8 cellular contexts compared by ENCODE assay signal in the genomic region with DNA sequence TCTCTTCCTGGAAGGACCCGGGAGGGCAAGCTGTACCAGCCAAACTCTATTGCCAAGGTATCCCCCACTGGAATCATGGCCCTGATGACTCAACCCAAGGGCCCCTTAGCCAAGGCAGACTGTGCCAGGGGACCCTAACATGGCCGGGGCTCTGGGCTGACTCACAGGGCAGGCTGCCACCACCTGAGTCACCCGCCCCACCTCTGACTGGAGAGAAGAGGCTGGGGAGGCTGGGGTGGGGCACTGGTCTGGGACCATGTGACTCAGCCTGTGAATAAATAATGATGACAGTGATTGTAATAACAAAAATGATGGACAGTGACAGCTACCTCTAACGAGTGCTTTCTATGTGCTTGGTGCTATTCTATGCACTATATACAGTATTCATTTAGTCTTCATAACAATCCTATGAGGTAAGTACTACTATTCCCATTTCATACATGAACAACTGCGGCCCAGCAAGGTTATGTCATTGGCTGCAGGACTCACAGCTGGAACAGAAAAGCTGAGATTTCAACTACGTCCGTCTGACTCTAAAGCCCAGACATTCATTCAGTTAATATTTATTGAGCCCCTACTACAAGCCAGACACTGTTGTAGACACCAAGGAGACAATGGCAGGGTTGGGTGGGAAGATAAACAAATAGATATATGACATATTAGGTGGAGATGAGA.
DNase-seq lines count a peak whose midpoint lies in the region; ATAC-seq and TF ChIP-seq lines count a peak whose summit lies in the region.

No MANE protein-coding gene starts in this region.

- H3K36me3 ChIP-seq in transverse colon: no peaks in the 10 kb centered on the region

- H3K4me3 ChIP-seq in astrocyte of the spinal cord (ENCODE audit: low read depth, low read length) (no peak overlapping the region), transverse colon (no peak overlapping the region)

- ATAC-seq in GM18868 (IDR thresholded peaks at IDR 0.05; ENCODE audit: unreplicated experiment): no peak

- no peak for TF ChIP-seq EP300 in transverse colon (IDR thresholded peaks at IDR 0.05; ENCODE audit: low read depth)

- in situ Hi-C loops in astrocyte of the spinal cord (cut with HindIII; ENCODE audit: low sequenced_read_pairs) (no loop called here), transverse colon (cut with MboI; ENCODE audit: low pct_ligation_motif_present in 1 of 4, low pct_unique_long_range_greater_than_20kb in 1 of 4, low sequenced_read_pairs in 3 of 4) (no loop called here)

- no peak for TF ChIP-seq POLR2A in transverse colon (IDR thresholded peaks at IDR 0.05)

- intact Hi-C loops in transverse colon (cut with DNase I; ENCODE audit: low total_unique reads): no loop called here

- peak overlapping the region in 2 of 4 donors; percentile 44 to 53 for H3K27ac ChIP-seq in transverse colon

- peaks cover 12 to 27% (median 21%) of the 10 kb centered on the region in 4 donors for H3K4me1 ChIP-seq in transverse colon

- no peaks in the 10 kb centered on the region for H3K9me3 ChIP-seq in transverse colon

- DNase-seq in DMS53 (lab: John Stamatoyannopoulos, UW): peak; percentile 13
- no peak for DNase-seq in DMS53 treated with DMSO at 0.1 percent for 48 hours (lab: John Stamatoyannopoulos, UW; ENCODE audit: unreplicated experiment)
- peak; percentile 71 for DNase-seq in astrocyte of the spinal cord (ENCODE audit: low read depth, low spot score)
- DNase-seq in iris pigment epithelial cell (ENCODE audit: low read depth): peak; percentile 36
- peak; percentile 82 for DNase-seq in transverse colon
- no peak for DNase-seq in NCI-H2227 treated with DMSO at 0.1 percent for 48 hours (lab: John Stamatoyannopoulos, UW)
- no peak for DNase-seq in COLO829 (ENCODE audit: low spot score)

- 60 to 81% methylated on average over 4 to 7 of the region's 7 CpGs for WGBS in transverse colon (ENCODE audit: low coverage in 1 of 2), 2 donors

- TF ChIP-seq CTCF in astrocyte of the spinal cord (IDR thresholded peaks at IDR 0.05; ENCODE audit: low read depth, low read length) (no peak), transverse colon (IDR thresholded peaks at IDR 0.05) (no peak)

- no peaks in the 10 kb centered on the region for H3K27me3 ChIP-seq in transverse colon

Comparison
In these comparisons a context has a peak if more than half of its experiments do, and no peak if none do; other contexts are left out.
1. DNase-seq: peak in DMS53 (single experiment), astrocyte of the spinal cord (single experiment), iris pigment epithelial cell (single experiment) and transverse colon (single experiment); none in DMS53 treated with DMSO at 0.1 percent for 48 hours (single experiment), NCI-H2227 treated with DMSO at 0.1 percent for 48 hours (single experiment) and COLO829 (single experiment).